Comparison of ENCODE assay signal across 1 cellular context in the genomic region with DNA sequence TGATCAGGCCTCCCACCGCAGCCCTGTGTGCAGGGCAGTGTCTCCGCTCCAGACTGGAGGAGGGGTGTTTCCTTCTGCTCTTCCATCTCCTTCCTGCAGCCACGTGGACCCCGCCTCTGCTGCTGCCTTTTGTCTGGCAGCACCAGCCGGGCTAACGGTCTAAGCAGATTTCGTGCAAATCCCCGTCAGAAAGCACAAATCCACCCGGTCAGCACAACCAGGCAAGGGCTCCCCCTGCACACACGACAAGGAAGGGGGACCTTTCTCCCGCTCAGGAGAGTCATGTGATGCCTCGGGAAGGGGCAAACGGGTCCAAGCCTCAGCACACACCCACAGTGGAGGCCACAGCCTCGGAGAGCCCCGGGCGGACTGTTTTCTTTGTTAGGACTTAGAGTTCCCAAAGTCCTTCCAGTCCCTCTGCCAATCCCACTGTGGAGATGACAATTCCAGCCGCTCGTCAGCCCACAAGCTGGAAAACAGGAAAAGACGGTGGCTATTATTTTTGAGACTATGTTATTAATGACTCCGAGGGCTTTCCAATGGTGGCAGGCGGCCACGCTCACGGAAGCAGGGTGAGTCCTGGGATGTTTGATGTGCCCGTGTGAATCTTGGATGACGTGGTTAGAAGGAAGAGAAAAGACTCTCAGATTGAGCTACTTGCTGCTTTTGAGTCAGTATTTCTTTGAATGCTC.
TF ChIP-seq lines count a peak whose summit lies in the region.

No MANE protein-coding gene starts in this region.

TF ChIP-seq in neural cell, 6 proteins besides CTCF, POLR2A, EP300 and RAD21 (continued from another document):
- TF ChIP-seq, protein P1, sequence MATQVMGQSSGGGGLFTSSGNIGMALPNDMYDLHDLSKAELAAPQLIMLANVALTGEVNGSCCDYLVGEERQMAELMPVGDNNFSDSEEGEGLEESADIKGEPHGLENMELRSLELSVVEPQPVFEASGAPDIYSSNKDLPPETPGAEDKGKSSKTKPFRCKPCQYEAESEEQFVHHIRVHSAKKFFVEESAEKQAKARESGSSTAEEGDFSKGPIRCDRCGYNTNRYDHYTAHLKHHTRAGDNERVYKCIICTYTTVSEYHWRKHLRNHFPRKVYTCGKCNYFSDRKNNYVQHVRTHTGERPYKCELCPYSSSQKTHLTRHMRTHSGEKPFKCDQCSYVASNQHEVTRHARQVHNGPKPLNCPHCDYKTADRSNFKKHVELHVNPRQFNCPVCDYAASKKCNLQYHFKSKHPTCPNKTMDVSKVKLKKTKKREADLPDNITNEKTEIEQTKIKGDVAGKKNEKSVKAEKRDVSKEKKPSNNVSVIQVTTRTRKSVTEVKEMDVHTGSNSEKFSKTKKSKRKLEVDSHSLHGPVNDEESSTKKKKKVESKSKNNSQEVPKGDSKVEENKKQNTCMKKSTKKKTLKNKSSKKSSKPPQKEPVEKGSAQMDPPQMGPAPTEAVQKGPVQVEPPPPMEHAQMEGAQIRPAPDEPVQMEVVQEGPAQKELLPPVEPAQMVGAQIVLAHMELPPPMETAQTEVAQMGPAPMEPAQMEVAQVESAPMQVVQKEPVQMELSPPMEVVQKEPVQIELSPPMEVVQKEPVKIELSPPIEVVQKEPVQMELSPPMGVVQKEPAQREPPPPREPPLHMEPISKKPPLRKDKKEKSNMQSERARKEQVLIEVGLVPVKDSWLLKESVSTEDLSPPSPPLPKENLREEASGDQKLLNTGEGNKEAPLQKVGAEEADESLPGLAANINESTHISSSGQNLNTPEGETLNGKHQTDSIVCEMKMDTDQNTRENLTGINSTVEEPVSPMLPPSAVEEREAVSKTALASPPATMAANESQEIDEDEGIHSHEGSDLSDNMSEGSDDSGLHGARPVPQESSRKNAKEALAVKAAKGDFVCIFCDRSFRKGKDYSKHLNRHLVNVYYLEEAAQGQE (IDR thresholded peaks at IDR 0.05; ENCODE audit: borderline replicate concordance) = no peak
- TF ChIP-seq SMC3 (conservative IDR thresholded peaks at IDR 0.05; ENCODE audit: poor library complexity) = no peak
- TF ChIP-seq POLR2AphosphoS5 (IDR thresholded peaks at IDR 0.05) = no peak
- no peak for TF ChIP-seq TAF1 (IDR thresholded peaks at IDR 0.05; ENCODE audit: low read depth)
- no peak for TF ChIP-seq EZH2 (IDR thresholded peaks at IDR 0.05; ENCODE audit: borderline replicate concordance, insufficient read depth, low read length, poor library complexity, severe bottlenecking)
